Comparison of ENCODE assay signal across 17 cellular contexts in genomic region chr6:96151707-96152106, GRCh38.
"Had no signal": no experiment of that assay in that cellular context is flagged by ENCODE, and none has a peak within 500 bp of the region (broad histone marks: within the 10 kb centered on the region; RNA-seq: fewer than 3 reads in every experiment).

No MANE protein-coding gene starts in this region.

- H3K4me2 ChIP-seq: SK-N-SH had no signal

- DNase-seq: KBM-7, MV-4-11, NCI-H1048, NCI-H1105, NCI-H1417, NCI-H1436 treated with DMSO at 0.1 percent for 48 hours, NCI-H1694, NCI-H187 treated with DMSO at 0.1 percent for 48 hours, NCI-H2081, NCI-H2107, NCI-H2227 treated with DMSO at 0.1 percent for 48 hours, NCI-H526 treated with DMSO at 0.1 percent for 48 hours, NCI-H748 treated with DMSO at 0.1 percent for 48 hours, SHP77 had no signal

- H3K27ac ChIP-seq: RWPE1 had no signal

- H3K9me3 ChIP-seq: SK-N-SH had no signal

- H3K9me2 ChIP-seq: SK-N-SH had no signal

- ATAC-seq: Panc1 had no signal

- H3K9ac ChIP-seq: SK-N-SH had no signal
